Comparison of ENCODE assay signal across 24 cellular contexts in the genomic region with DNA sequence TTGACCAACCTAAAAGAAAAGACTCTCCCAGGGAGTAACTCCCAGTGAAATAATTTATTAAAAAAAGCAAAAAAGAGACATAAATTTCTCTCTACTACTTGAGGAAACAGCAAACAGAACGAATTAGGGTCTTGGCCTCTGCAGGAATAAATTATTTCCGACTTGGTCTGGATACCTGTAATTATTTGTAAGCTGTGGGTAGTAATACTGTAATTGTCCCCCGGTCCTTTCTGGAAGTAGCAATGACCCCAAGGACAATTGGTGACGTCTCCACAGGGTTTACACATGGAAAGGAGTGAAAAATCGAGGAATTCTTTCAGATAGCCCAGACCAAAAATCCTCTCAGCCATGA. TPM values are rescaled to one million over a fixed set of nuclear protein-coding genes. Genes with fewer than 3 reads are reported as not detected.
"Had no signal": no experiment of that assay in that cellular context is flagged by ENCODE, and none has a peak within 500 bp of the region (broad histone marks: within the 10 kb centered on the region; RNA-seq: fewer than 3 reads in every experiment).

No MANE protein-coding gene starts in this region.

- H3K27ac Mint-ChIP-seq: activated naive CD4-positive, alpha-beta T cell treated with anti-CD3 and anti-CD28 coated beads, Interleukin-2, amount 10 ng/mL, durations not matched to agents 7 days and 5 days; brain; naive B cell; stimulated activated effector memory CD8-positive, alpha-beta T cell treated with anti-CD3 and anti-CD28 coated beads, Interleukin-12 subunit alpha, Interleukin-12 subunit beta, amount 100 ng/mL, for 72 hours; T-helper 2 cell treated with Interferon-gamma antibody and Interleukin-4, amounts not matched to agents 5 μg/mL and 100 μg/mL, for 36 hours had no signal

- H3K4me3 Mint-ChIP-seq: activated naive CD4-positive, alpha-beta T cell treated with anti-CD3 and anti-CD28 coated beads, Interleukin-2, amount 10 ng/mL, durations not matched to agents 7 days and 5 days; brain; stimulated activated effector memory CD8-positive, alpha-beta T cell treated with anti-CD3 and anti-CD28 coated beads, Interleukin-12 subunit alpha, Interleukin-12 subunit beta, amount 100 ng/mL, for 72 hours; T-helper 2 cell treated with Interferon-gamma antibody and Interleukin-4, amounts not matched to agents 5 μg/mL and 100 μg/mL, for 36 hours had no signal

- H3K36me3 Mint-ChIP-seq: brain; stimulated activated effector memory CD8-positive, alpha-beta T cell treated with anti-CD3 and anti-CD28 coated beads, Interleukin-12 subunit alpha, Interleukin-12 subunit beta, amount 100 ng/mL, for 72 hours had no signal

- H3K4me2 ChIP-seq: hepatocyte had no signal

- H3K36me3 ChIP-seq: left lung, pancreas, right lobe of liver, vagina, WERI-Rb-1 had no signal

- H3K9me3 Mint-ChIP-seq: activated naive CD4-positive, alpha-beta T cell treated with anti-CD3 and anti-CD28 coated beads, Interleukin-2, amount 10 ng/mL, durations not matched to agents 7 days and 5 days; stimulated activated effector memory CD8-positive, alpha-beta T cell treated with anti-CD3 and anti-CD28 coated beads, Interleukin-12 subunit alpha, Interleukin-12 subunit beta, amount 100 ng/mL, for 72 hours; T-helper 2 cell treated with Interferon-gamma antibody and Interleukin-4, amounts not matched to agents 5 μg/mL and 100 μg/mL, for 36 hours had no signal

- ATAC-seq: left lung; pancreas; psoas muscle; right lobe of liver; stimulated activated effector memory CD8-positive, alpha-beta T cell treated with anti-CD3 and anti-CD28 coated beads, Interleukin-12 subunit alpha, Interleukin-12 subunit beta, amount 100 ng/mL, for 72 hours had no signal

- DNase-seq: activated CD4-positive, alpha-beta T cell treated with anti-CD3 and anti-CD28 coated beads, Interleukin-2, amount 50 U/mL, for 4 hours; activated effector memory CD4-positive, alpha-beta T cell treated with anti-CD3 and anti-CD28 coated beads, Interleukin-2, amount 50 U/mL, for 16 hours; activated naive CD4-positive, alpha-beta T cell treated with anti-CD3 and anti-CD28 coated beads, Interleukin-2, amount 10 ng/mL, durations not matched to agents 7 days and 5 days; anterior cingulate cortex; erythroblast; foreskin melanocyte; kidney glomerular epithelial cell; left lung; naive B cell; psoas muscle; right lobe of liver; small intestine; stimulated activated CD4-positive, alpha-beta T cell treated with anti-CD3 and anti-CD28 coated beads, Interleukin-2, amount 100 ng/mL, for 24 hours; testis; trophoblast cell had no signal

- H3K9me3 ChIP-seq: left lung, pancreas, psoas muscle, right lobe of liver, testis, vagina had no signal

- H3K27me3 ChIP-seq: testis had no signal

- H3K4me3 ChIP-seq: hepatocyte, left lung, lung, pancreas, psoas muscle, right lobe of liver, testis, vagina had no signal

RNA-seq across cellular contexts. Expression of a gene that starts 3.7 kb away (rescaled TPM):
- total RNA-seq: left lung, lung, mesenteric fat pad, right lobe of liver, vagina had no signal
